ENCODE assay signal across 9 cellular contexts in the genomic region with DNA sequence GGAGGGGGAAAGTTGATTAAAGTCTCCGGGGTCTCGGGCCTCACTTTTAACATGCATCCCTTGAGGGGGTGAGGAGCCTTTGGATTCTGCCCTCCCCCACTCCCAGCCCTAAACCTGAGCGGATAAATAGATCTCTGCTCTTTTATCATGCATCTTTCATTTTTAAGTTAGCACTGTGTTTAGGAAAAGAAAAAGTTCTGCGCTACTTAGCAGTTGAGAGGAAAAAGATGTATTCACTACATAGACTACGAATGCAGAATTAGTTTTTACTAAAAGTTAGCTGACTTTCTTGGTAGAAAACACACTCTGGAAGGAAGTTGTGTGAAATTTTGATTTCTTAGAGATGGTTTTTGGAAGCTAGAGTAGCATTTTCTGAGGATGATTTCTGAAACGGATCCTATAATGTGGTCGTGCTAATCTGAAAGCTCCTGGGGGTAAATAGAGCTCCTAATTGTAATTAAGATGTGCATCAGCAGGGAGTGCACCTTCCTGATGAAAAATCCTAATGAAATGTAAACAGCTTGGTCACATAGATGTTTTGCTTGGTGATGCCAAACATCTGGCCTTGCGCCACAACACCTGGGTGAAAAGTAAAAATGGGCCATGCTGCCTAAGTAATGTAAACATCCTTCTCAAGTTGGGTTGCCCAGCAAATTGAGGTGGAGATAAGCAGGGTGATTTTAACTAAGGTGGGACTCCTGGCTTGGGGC. TPM values are rescaled to one million over a fixed set of nuclear protein-coding genes. Genes with fewer than 3 reads are reported as not detected.
DNase-seq lines count a peak whose midpoint lies in the region; ATAC-seq and TF ChIP-seq lines count a peak whose summit lies in the region.
"Had no signal": no experiment of that assay in that cellular context is flagged by ENCODE, and none has a peak within 500 bp of the region (broad histone marks: within the 10 kb centered on the region; RNA-seq: fewer than 3 reads in every experiment).

No MANE protein-coding gene starts in this region.

- H3F3A ChIP-seq in neural cell (ENCODE audit: insufficient read depth, low read length, poor library complexity, severe bottlenecking) = no peaks in the 10 kb centered on the region

- no peaks in the 10 kb centered on the region for H3K27me3 Mint-ChIP-seq in endodermal cell (ENCODE audit: insufficient read depth)

- peak overlapping the region; percentile 94 for H3K27ac Mint-ChIP-seq in endodermal cell

- TF ChIP-seq CTCF in BJ (IDR thresholded peaks at IDR 0.05; ENCODE audit: insufficient read depth, low read depth, low read length) (no peak), endodermal cell (conservative IDR thresholded peaks at IDR 0.05) (no peak), neural cell (IDR thresholded peaks at IDR 0.05; ENCODE audit: poor library complexity, severe bottlenecking) (no peak)

- H3K4me3 Mint-ChIP-seq in endodermal cell = peak overlapping the region; percentile 95

- no peaks in the 10 kb centered on the region for H3K36me3 Mint-ChIP-seq in endodermal cell (ENCODE audit: low read depth)

- ATAC-seq in GM19023 (IDR thresholded peaks at IDR 0.05; ENCODE audit: unreplicated experiment) (no peak), HG03039 (IDR thresholded peaks at IDR 0.05; ENCODE audit: unreplicated experiment) (no peak)

- H3K9ac ChIP-seq in endodermal cell (ENCODE audit: extremely low read depth, low read length, poor library complexity, severe bottlenecking) = peak overlapping the region; percentile 27
- no peak overlapping the region for H3K9ac ChIP-seq in neural cell (ENCODE audit: low read length)

- TF ChIP-seq RAD21 in neural cell (conservative IDR thresholded peaks at IDR 0.05) = no peak

- DNase-seq in BJ (ENCODE audit: low read depth) (no peak), NCI-H1105 treated with DMSO at 0.1 percent for 48 hours (lab: John Stamatoyannopoulos, UW) (peak; percentile 49), endodermal cell (no peak), kidney tubule cell (ENCODE audit: low spot score) (no peak), NCI-H446 (lab: John Stamatoyannopoulos, UW) (no peak)
- DNase-seq: activated CD4-positive, CD25-positive, alpha-beta regulatory T cell treated with anti-CD3 and anti-CD28 coated beads, Interleukin-2, amount 50 U/mL, for 72 hours had no signal

- no peaks in the 10 kb centered on the region for H3K9me3 Mint-ChIP-seq in endodermal cell

- peak overlapping the region; percentile 52 for H3K4me2 ChIP-seq in neural cell (ENCODE audit: low read length)

- CTCF ChIA-PET in BJ (lab: Yijun Ruan, JAX) = interaction anchor here (0.8 to 2.4 kb wide), 6 partner anchors 20 to 467 kb away, joined by 3 to 13 read pairs (median 3); no protein-coding TSS in a partner anchor

- H3K36me3 ChIP-seq in BJ (ENCODE audit: control insufficient read depth, insufficient read depth, low read length) (no peaks in the 10 kb centered on the region), endodermal cell (ENCODE audit: control insufficient read depth, insufficient read depth, low read length) (no peaks in the 10 kb centered on the region), neural cell (ENCODE audit: insufficient read depth, low read length) (no peaks in the 10 kb centered on the region)

- H3K4me3 ChIP-seq in BJ (ENCODE audit: low read depth, low read length) = peak overlapping the region; percentile 60
- peak overlapping the region; percentile 77 for H3K4me3 ChIP-seq in endodermal cell (ENCODE audit: low read length)
- H3K4me3 ChIP-seq in neural cell (ENCODE audit: low read length) = peak overlapping the region; percentile 83

- peak overlapping the region; percentile 62 for H3K27ac ChIP-seq in endodermal cell (ENCODE audit: low read depth, low read length)
- H3K27ac ChIP-seq in neural cell (ENCODE audit: low read length) = no peak overlapping the region

- H3K4me1 ChIP-seq in endodermal cell (ENCODE audit: control insufficient read depth, insufficient read depth, low read length) = peaks cover 28% of the 10 kb centered on the region

- no peaks in the 10 kb centered on the region for H3K9me2 ChIP-seq in neural cell (ENCODE audit: insufficient read depth, low read length)

- H3K9me3 ChIP-seq in endodermal cell (ENCODE audit: control insufficient read depth, low read length) = no peaks in the 10 kb centered on the region
- no peaks in the 10 kb centered on the region for H3K9me3 ChIP-seq in neural cell (ENCODE audit: low read length)

- no peak overlapping the region for H2AFZ ChIP-seq in neural cell (ENCODE audit: low read depth, low read length)

- POLR2A ChIA-PET in BJ (lab: Charles Lee) = no interaction called here

- H3K4me1 Mint-ChIP-seq in endodermal cell = peaks cover 72% of the 10 kb centered on the region

- WGBS in endodermal cell (ENCODE audit: insufficient coverage in 1 of 2, insufficient read length in 1 of 2), 2 experiments = 0 to 2% methylated on average over 4 to 8 of the region's 8 CpGs

- TF ChIP-seq EP300 in neural cell (conservative IDR thresholded peaks at IDR 0.05; ENCODE audit: poor library complexity, severe bottlenecking) = no peak

- no peaks in the 10 kb centered on the region for H4K20me1 ChIP-seq in neural cell (ENCODE audit: insufficient read depth)

- H3K79me2 ChIP-seq in neural cell (replicated peaks; ENCODE audit: insufficient read depth, low read length) = no peaks in the 10 kb centered on the region

- peaks cover 11% of the 10 kb centered on the region for H3K27me3 ChIP-seq in BJ (ENCODE audit: control insufficient read depth, insufficient read depth, low read length)
- no peaks in the 10 kb centered on the region for H3K27me3 ChIP-seq in endodermal cell (ENCODE audit: control insufficient read depth, insufficient read depth, low read length, poor library complexity, severe bottlenecking)
- H3K27me3 ChIP-seq in neural cell (ENCODE audit: insufficient read depth, low read depth, low read length) = peaks cover 34% of the 10 kb centered on the region

TF ChIP-seq in neural cell, 6 proteins besides CTCF, POLR2A, EP300 and RAD21:
- TF ChIP-seq TAF1 (IDR thresholded peaks at IDR 0.05; ENCODE audit: low read depth) (no peak), EZH2 (IDR thresholded peaks at IDR 0.05; ENCODE audit: borderline replicate concordance, insufficient read depth, low read length, poor library complexity, severe bottlenecking) (no peak), MXI1 (conservative IDR thresholded peaks at IDR 0.05; ENCODE audit: poor library complexity, severe bottlenecking) (no peak), SMC3 (conservative IDR thresholded peaks at IDR 0.05; ENCODE audit: poor library complexity) (no peak), POLR2AphosphoS5 (IDR thresholded peaks at IDR 0.05) (no peak)
- TF ChIP-seq, protein P1, sequence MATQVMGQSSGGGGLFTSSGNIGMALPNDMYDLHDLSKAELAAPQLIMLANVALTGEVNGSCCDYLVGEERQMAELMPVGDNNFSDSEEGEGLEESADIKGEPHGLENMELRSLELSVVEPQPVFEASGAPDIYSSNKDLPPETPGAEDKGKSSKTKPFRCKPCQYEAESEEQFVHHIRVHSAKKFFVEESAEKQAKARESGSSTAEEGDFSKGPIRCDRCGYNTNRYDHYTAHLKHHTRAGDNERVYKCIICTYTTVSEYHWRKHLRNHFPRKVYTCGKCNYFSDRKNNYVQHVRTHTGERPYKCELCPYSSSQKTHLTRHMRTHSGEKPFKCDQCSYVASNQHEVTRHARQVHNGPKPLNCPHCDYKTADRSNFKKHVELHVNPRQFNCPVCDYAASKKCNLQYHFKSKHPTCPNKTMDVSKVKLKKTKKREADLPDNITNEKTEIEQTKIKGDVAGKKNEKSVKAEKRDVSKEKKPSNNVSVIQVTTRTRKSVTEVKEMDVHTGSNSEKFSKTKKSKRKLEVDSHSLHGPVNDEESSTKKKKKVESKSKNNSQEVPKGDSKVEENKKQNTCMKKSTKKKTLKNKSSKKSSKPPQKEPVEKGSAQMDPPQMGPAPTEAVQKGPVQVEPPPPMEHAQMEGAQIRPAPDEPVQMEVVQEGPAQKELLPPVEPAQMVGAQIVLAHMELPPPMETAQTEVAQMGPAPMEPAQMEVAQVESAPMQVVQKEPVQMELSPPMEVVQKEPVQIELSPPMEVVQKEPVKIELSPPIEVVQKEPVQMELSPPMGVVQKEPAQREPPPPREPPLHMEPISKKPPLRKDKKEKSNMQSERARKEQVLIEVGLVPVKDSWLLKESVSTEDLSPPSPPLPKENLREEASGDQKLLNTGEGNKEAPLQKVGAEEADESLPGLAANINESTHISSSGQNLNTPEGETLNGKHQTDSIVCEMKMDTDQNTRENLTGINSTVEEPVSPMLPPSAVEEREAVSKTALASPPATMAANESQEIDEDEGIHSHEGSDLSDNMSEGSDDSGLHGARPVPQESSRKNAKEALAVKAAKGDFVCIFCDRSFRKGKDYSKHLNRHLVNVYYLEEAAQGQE (IDR thresholded peaks at IDR 0.05; ENCODE audit: borderline replicate concordance) = no peak

RNA-seq across cellular contexts. Expression of a gene that starts 1.8 kb away (rescaled TPM):
- 4.4 and 4.6 TPM in 2 replicates for polyA plus RNA-seq in BJ (2011; rRNA removed)
- 5.2 and 6.1 TPM in 2 replicates for polyA minus RNA-seq in BJ (2011; rRNA and poly(A)+ RNA removed)
- 10 to 100 TPM; 77.4 to 77.9 TPM for total RNA-seq in endodermal cell
- 28.6 TPM for polyA plus RNA-seq in endodermal cell (2013, experiment 1 of 2)
- polyA plus RNA-seq in endodermal cell (2013, experiment 2 of 2) = 27.2 TPM
- 0.27 TPM in 1 of 2 replicates, not detected in the other for polyA plus RNA-seq in neural cell
- 0.24 and 0.46 TPM in 2 replicates for polyA minus RNA-seq in neural cell
